9 cellular contexts compared by ENCODE assay signal in the genomic region with DNA sequence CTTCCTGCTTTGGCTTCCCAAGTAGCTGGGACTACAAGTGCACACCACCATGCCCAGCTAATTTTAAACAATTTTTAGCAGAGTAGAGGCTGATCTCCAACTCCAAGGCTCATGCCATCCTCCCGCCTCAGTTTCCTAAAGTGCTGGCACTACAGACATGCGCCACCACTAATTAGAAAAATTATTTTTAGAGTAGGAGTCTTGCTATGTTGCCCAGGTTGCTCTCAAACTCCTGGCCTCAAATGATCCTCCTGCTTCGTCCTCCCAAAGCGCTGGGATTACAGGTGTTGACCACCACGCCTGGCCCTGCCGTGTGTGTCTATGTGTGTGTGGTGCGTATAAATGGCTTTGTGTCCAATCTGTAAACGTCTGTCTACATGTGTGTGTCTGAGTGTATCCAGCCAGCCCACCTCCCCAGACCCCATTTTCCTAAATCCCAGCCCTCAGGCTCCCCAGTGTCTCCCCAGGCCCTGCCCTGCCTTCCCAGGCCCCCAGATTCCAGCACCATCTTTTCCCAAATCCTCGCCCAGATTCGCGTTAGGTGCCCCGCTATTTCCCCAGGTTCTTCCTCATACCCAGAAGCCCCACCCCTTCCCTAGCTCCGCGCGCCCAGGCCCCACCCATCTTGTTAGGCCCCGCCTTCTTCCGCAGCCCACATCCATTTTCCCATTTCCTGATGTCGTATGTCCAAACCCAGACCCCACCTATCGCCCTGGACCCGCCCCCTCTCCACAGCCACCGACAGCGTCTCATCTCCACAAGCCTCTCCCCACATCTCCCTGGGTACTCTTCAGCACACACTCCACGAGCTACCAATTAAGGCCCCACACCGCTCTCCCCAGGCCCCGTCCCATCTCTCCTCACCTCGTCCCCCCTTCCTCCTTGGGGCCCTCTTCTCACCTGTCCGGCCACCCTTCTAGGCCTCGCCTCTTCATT. TPM values are rescaled to one million over a fixed set of nuclear protein-coding genes. Genes with fewer than 3 reads are reported as not detected.
A peak's percentile ranks its signal among the peaks of the same experiment; 100 is the strongest.
DNase-seq lines count a peak whose midpoint lies in the region; ATAC-seq and TF ChIP-seq lines count a peak whose summit lies in the region.
"Had no signal": no experiment of that assay in that cellular context is flagged by ENCODE, and none has a peak within 500 bp of the region (broad histone marks: within the 10 kb centered on the region; RNA-seq: fewer than 3 reads in every experiment).

No MANE protein-coding gene starts in this region.

- peaks cover 10% of the 10 kb centered on the region for H3K27me3 ChIP-seq in lung (ENCODE audit: control insufficient read depth, insufficient read depth)

- no peak for ATAC-seq in lung (ENCODE audit: insufficient read depth, low FRiP score)
- no peak for ATAC-seq in GM19395 (IDR thresholded peaks at IDR 0.05; ENCODE audit: unreplicated experiment)
- ATAC-seq in HG03439 (IDR thresholded peaks at IDR 0.05; ENCODE audit: unreplicated experiment), result no peak

- H3K9me3 ChIP-seq in lung (ENCODE audit: control insufficient read depth in 2 of 2, insufficient read depth in 1 of 2, low read length in 1 of 2), result peaks cover 0 to 27% of the 10 kb centered on the region in 2 donors

- H3K4me3 ChIP-seq in Jurkat, Clone E6-1 (ENCODE audit: low read length), result peak overlapping the region; percentile 40
- no peak overlapping the region for H3K4me3 ChIP-seq in lung

- 17% methylated on average over 28 of the region's 28 CpGs for whole genome bisulfite sequencing in lung, 2 donors

- DNase-seq in CD1c-positive myeloid dendritic cell (ENCODE audit: extremely low spot score) (peak; percentile 66), lung (ENCODE audit: low spot score) (peak; percentile 35), GM03348 (ENCODE audit: low spot score) (no peak), caudate nucleus (lab: John Stamatoyannopoulos, UW) (no peak)
- peak; percentile 63 for DNase-seq in Jurkat, Clone E6-1 (ENCODE audit: low read depth, low spot score)
- DNase-seq in activated T-cell treated with anti-CD3 and anti-CD28 coated beads, Interleukin-2, amount 50 U/mL, for 48 hours, result peak; percentile 50 to 54

- no peak overlapping the region for H3K27ac ChIP-seq in lung (ENCODE audit: low read depth in 1 of 2, low read length in 1 of 2)
- no peak overlapping the region for H3K27ac ChIP-seq in caudate nucleus (ENCODE audit: low read depth, low read length)
- H3K27ac ChIP-seq: heart right ventricle had no signal

- peaks cover 3 to 26% of the 10 kb centered on the region in 2 donors for H3K4me1 ChIP-seq in lung (ENCODE audit: control insufficient read depth in 2 of 2, insufficient read depth in 2 of 2, low read length in 2 of 2)

- H3K36me3 ChIP-seq in lung (ENCODE audit: control insufficient read depth in 2 of 2, insufficient read depth in 2 of 2, low read length in 2 of 2), result no peaks in the 10 kb centered on the region
- H3K36me3 ChIP-seq: heart right ventricle had no signal

- no peak for TF ChIP-seq CTCF in lung (IDR thresholded peaks at IDR 0.05; ENCODE audit: control extremely low read depth, extremely low read depth)

RNA-seq across cellular contexts. Expression of a gene that starts 24.9 kb away (rescaled TPM):
- polyA plus RNA-seq in Jurkat, Clone E6-1 (2012; ENCODE audit: insufficient read depth, insufficient read length), result not detected
- under 1 TPM; 0.15 to 0.26 TPM for total RNA-seq in lung
- polyA plus RNA-seq in lung, result under 1 TPM; 0.10 to 0.14 TPM

RNA-seq across cellular contexts. Expression of a gene that starts 27.5 kb away (rescaled TPM):
- 0.81 TPM for polyA plus RNA-seq in Jurkat, Clone E6-1 (2012; ENCODE audit: insufficient read depth, insufficient read length)
- 10 to 100 TPM in 1 of 2 donors, 1 to 10 TPM in 1; 8.6 to 10.2 TPM for total RNA-seq in lung
- polyA plus RNA-seq in lung, result 1 to 10 TPM; 3.8 to 7.3 TPM

RNA-seq across cellular contexts. Expression of a gene that starts 37.2 kb away (rescaled TPM):
- 20.6 TPM for polyA plus RNA-seq in Jurkat, Clone E6-1 (2012; ENCODE audit: insufficient read depth, insufficient read length)
- 10 to 100 TPM in 1 of 2 donors, 1 to 10 TPM in 1; 4.6 to 13.6 TPM for total RNA-seq in lung
- polyA plus RNA-seq in lung, result 10 to 100 TPM; 12.1 to 15.7 TPM

Comparison
In these comparisons a context has a peak if more than half of its experiments do, and no peak if none do; other contexts are left out.
1. DNase-seq: peak in CD1c-positive myeloid dendritic cell (single experiment), Jurkat, Clone E6-1 (single experiment), activated T-cell treated with anti-CD3 and anti-CD28 coated beads, Interleukin-2, amount 50 U/mL, for 48 hours (2 of 2) and lung (single experiment); none in GM03348 (single experiment) and caudate nucleus (0 of 61).